Comparison of ENCODE assay signal across 10 cellular contexts in the genomic region with DNA sequence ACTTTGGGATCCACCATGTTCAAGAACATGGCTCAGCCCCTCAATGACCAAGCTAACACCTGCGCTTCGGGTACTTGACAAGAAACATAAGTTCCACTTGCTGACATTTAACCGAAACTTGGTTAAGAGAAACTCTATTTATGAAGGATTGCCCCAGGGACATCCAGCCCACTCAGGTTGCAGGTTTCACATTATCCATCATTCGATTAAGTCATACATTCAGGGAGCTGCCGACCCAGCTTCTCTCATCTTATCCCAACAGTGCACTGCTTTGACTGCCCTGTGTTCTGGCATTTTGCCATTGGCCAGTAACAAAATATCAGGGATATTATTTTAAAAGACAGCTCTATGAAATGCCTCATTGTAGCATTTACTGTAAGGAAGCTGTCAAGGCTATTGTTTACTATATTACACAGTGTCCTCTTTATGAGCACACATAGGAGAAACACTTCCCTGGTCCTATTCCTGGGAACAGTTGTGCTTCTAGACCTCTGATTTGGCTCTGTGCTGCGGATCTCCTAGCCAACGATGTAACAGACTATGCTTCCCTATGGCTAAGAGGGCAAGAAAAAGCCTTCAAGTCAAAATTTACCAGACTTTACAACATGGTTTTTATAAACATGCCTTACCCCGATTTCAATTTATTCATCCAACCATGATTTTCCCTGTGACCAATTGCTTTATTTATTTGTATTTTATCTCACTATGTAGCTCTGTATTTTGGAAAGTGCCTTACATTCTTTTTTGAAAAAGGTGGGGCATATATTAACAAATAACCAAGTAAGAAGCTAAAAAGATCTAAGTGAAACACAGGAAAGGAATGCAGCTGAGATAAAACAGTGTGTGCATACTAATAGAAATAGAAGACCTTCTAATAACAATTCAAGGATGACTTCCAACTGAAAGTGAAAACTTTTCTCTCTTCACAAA.
A peak's percentile ranks its signal among the peaks of the same experiment; 100 is the strongest.
DNase-seq lines count a peak whose midpoint lies in the region; ATAC-seq and TF ChIP-seq lines count a peak whose summit lies in the region.
"Had no signal": no experiment of that assay in that cellular context is flagged by ENCODE, and none has a peak within 500 bp of the region (broad histone marks: within the 10 kb centered on the region; RNA-seq: fewer than 3 reads in every experiment).

No MANE protein-coding gene starts in this region.

- H3K36me3 Mint-ChIP-seq in activated CD4-positive, alpha-beta memory T cell treated with anti-CD3 and anti-CD28 coated beads, Interleukin-2, amount 10 ng/mL, durations not matched to agents 7 days and 5 days (ENCODE audit: low read depth): peaks cover 3% of the 10 kb centered on the region
- H3K36me3 Mint-ChIP-seq in activated CD8-positive, alpha-beta T cell treated with anti-CD3 and anti-CD28 coated beads for 36 hours (ENCODE audit: low read depth): peaks cover 15% of the 10 kb centered on the region

- H3K9me2 ChIP-seq in Karpas-422 (replicated peaks; ENCODE audit: insufficient read depth, low read length): no peaks in the 10 kb centered on the region

- intact Hi-C loops in activated CD8-positive, alpha-beta T cell treated with anti-CD3 and anti-CD28 coated beads for 36 hours (cut with micrococcal nuclease): no loop called here

- H4K20me1 ChIP-seq in Karpas-422 (ENCODE audit: insufficient read depth, low read depth, low read length): no peaks in the 10 kb centered on the region

- no peak overlapping the region for H3K9ac ChIP-seq in Karpas-422 (ENCODE audit: low read length)

- H2AFZ ChIP-seq in Karpas-422 (ENCODE audit: low read length): no peak overlapping the region

- H3K9me3 ChIP-seq in Karpas-422 (ENCODE audit: low read length): no peaks in the 10 kb centered on the region

- no peaks in the 10 kb centered on the region for H3K9me3 Mint-ChIP-seq in activated CD4-positive, alpha-beta memory T cell treated with anti-CD3 and anti-CD28 coated beads, Interleukin-2, amount 10 ng/mL, durations not matched to agents 7 days and 5 days
- H3K9me3 Mint-ChIP-seq in activated CD8-positive, alpha-beta T cell treated with anti-CD3 and anti-CD28 coated beads for 36 hours: no peaks in the 10 kb centered on the region
- H3K9me3 Mint-ChIP-seq: CD8-positive, alpha-beta memory T cell had no signal

- ATAC-seq in activated CD8-positive, alpha-beta T cell treated with anti-CD3 and anti-CD28 coated beads for 36 hours: no peak

- H3K4me3 ChIP-seq in Karpas-422 (ENCODE audit: low read length) (no peak overlapping the region), cardiac fibroblast (replicated peaks in 1 of 2; ENCODE audit: low read depth in 2 of 2, low read length in 2 of 2) (peak overlapping the region in 1 of 2 donors; percentile 7)

- peaks cover 8% of the 10 kb centered on the region for H3K4me1 Mint-ChIP-seq in activated CD4-positive, alpha-beta memory T cell treated with anti-CD3 and anti-CD28 coated beads, Interleukin-2, amount 10 ng/mL, durations not matched to agents 7 days and 5 days
- H3K4me1 Mint-ChIP-seq in activated CD8-positive, alpha-beta T cell treated with anti-CD3 and anti-CD28 coated beads for 36 hours (ENCODE audit: low read depth): peaks cover 36% of the 10 kb centered on the region

- peaks cover 87% of the 10 kb centered on the region for H3K79me2 ChIP-seq in Karpas-422 (ENCODE audit: low read length)

- peak; percentile 61 for DNase-seq in ACHN
- no peak for DNase-seq in Karpas-422
- peak; percentile 77 to 79 for DNase-seq in cardiac fibroblast (ENCODE audit: low read depth in 2 of 2)
- DNase-seq in lung microvascular endothelial cell (ENCODE audit: low read depth in 2 of 2): peak; percentile 49 to 60
- DNase-seq in activated CD4-positive, alpha-beta memory T cell treated with anti-CD3 and anti-CD28 coated beads, Interleukin-2, amount 10 ng/mL, durations not matched to agents 7 days and 5 days: no peak
- no peak for DNase-seq in UCSD-AML1 (lab: John Stamatoyannopoulos, UW; ENCODE audit: unreplicated experiment)
- DNase-seq in stimulated activated CD4-positive, alpha-beta T cell treated with anti-CD3 and anti-CD28 coated beads, Interleukin-2, amount 100 ng/mL, for 24 hours: no peak
- DNase-seq in activated CD8-positive, alpha-beta T cell treated with anti-CD3 and anti-CD28 coated beads for 36 hours: no peak
- DNase-seq: anterior cingulate cortex; CD8-positive, alpha-beta memory T cell had no signal

- POLR2A ChIA-PET in activated CD4-positive, alpha-beta memory T cell treated with anti-CD3 and anti-CD28 coated beads, Interleukin-2, amount 10 ng/mL, durations not matched to agents 7 days and 5 days (lab: Charles Lee): interaction anchor here (1.0 kb wide), 1 partner anchor 13 kb away, joined by 3 read pairs; no protein-coding TSS in a partner anchor
- POLR2A ChIA-PET in activated CD8-positive, alpha-beta T cell treated with anti-CD3 and anti-CD28 coated beads for 36 hours (lab: Charles Lee): interaction anchor here (1.0 kb wide), 1 partner anchor 76 kb away, joined by 3 read pairs; no protein-coding TSS in a partner anchor

- TF ChIP-seq CTCF in cardiac fibroblast (IDR thresholded peaks at IDR 0.05; ENCODE audit: low read depth, low read length): no peak
- no peak for TF ChIP-seq CTCF in activated CD8-positive, alpha-beta T cell treated with anti-CD3 and anti-CD28 coated beads for 36 hours (IDR thresholded peaks at IDR 0.05)

- CTCF ChIA-PET in activated CD4-positive, alpha-beta memory T cell treated with anti-CD3 and anti-CD28 coated beads, Interleukin-2, amount 10 ng/mL, durations not matched to agents 7 days and 5 days (lab: Charles Lee): no interaction called here
- CTCF ChIA-PET in activated CD8-positive, alpha-beta T cell treated with anti-CD3 and anti-CD28 coated beads for 36 hours (lab: Charles Lee): interaction anchor here (1.6 kb wide), 1 partner anchor 22 kb away, joined by 4 read pairs; no protein-coding TSS in a partner anchor

- H3K27ac Mint-ChIP-seq in activated CD4-positive, alpha-beta memory T cell treated with anti-CD3 and anti-CD28 coated beads, Interleukin-2, amount 10 ng/mL, durations not matched to agents 7 days and 5 days: no peak overlapping the region
- H3K27ac Mint-ChIP-seq in activated CD8-positive, alpha-beta T cell treated with anti-CD3 and anti-CD28 coated beads for 36 hours: no peak overlapping the region

- H3K27me3 ChIP-seq in Karpas-422 (ENCODE audit: low read length): no peaks in the 10 kb centered on the region

- in situ Hi-C loops in ACHN (cut with HindIII; ENCODE audit: low pct_ligation_motif_present, low pct_unique_long_range_greater_than_20kb, low sequenced_read_pairs): no loop called here

- H3K4me1 ChIP-seq in Karpas-422 (ENCODE audit: low read length): peaks cover 78% of the 10 kb centered on the region

- H3K4me3 Mint-ChIP-seq in activated CD4-positive, alpha-beta memory T cell treated with anti-CD3 and anti-CD28 coated beads, Interleukin-2, amount 10 ng/mL, durations not matched to agents 7 days and 5 days: no peak overlapping the region
- no peak overlapping the region for H3K4me3 Mint-ChIP-seq in activated CD8-positive, alpha-beta T cell treated with anti-CD3 and anti-CD28 coated beads for 36 hours
- H3K4me3 Mint-ChIP-seq: CD8-positive, alpha-beta memory T cell had no signal

- peak overlapping the region; percentile 46 for H3K4me2 ChIP-seq in Karpas-422 (ENCODE audit: low read depth, low read length, poor library complexity, severe bottlenecking)

- H3K27me3 Mint-ChIP-seq in activated CD4-positive, alpha-beta memory T cell treated with anti-CD3 and anti-CD28 coated beads, Interleukin-2, amount 10 ng/mL, durations not matched to agents 7 days and 5 days: no peaks in the 10 kb centered on the region
- H3K27me3 Mint-ChIP-seq in activated CD8-positive, alpha-beta T cell treated with anti-CD3 and anti-CD28 coated beads for 36 hours: no peaks in the 10 kb centered on the region
- H3K27me3 Mint-ChIP-seq: CD8-positive, alpha-beta memory T cell had no signal

- peak overlapping the region; percentile 63 for H3K27ac ChIP-seq in Karpas-422 (ENCODE audit: low read length)

- H3K36me3 ChIP-seq in Karpas-422 (ENCODE audit: insufficient read depth, low read length): peaks cover 10% of the 10 kb centered on the region

Comparison
In these comparisons a context has a peak if more than half of its experiments do, and no peak if none do; other contexts are left out.
1. DNase-seq: peak in ACHN (single experiment), cardiac fibroblast (2 of 2) and lung microvascular endothelial cell (2 of 2); none in Karpas-422 (single experiment), activated CD4-positive, alpha-beta memory T cell treated with anti-CD3 and anti-CD28 coated beads, Interleukin-2, amount 10 ng/mL, durations not matched to agents 7 days and 5 days (single experiment), UCSD-AML1 (single experiment), stimulated activated CD4-positive, alpha-beta T cell treated with anti-CD3 and anti-CD28 coated beads, Interleukin-2, amount 100 ng/mL, for 24 hours (0 of 2) and activated CD8-positive, alpha-beta T cell treated with anti-CD3 and anti-CD28 coated beads for 36 hours (single experiment).